In genomic region chr1:218171302-218171893, GRCh38 we compare ENCODE assay signal across 9 cellular contexts.
A peak's percentile ranks its signal among the peaks of the same experiment; 100 is the strongest.
DNase-seq lines count a peak whose midpoint lies in the region; ATAC-seq and TF ChIP-seq lines count a peak whose summit lies in the region.
"Had no signal": no experiment of that assay in that cellular context is flagged by ENCODE, and none has a peak within 500 bp of the region (broad histone marks: within the 10 kb centered on the region; RNA-seq: fewer than 3 reads in every experiment).

No MANE protein-coding gene starts in this region.

- no peaks in the 10 kb centered on the region for H3K9me3 ChIP-seq in CD8-positive, alpha-beta T cell (ENCODE audit: low read length)
- no peaks in the 10 kb centered on the region for H3K9me3 ChIP-seq in body of pancreas
- H3K9me3 ChIP-seq in lung (ENCODE audit: control insufficient read depth in 2 of 2, insufficient read depth in 1 of 2, low read length in 1 of 2) = no peaks in the 10 kb centered on the region

- no peak for DNase-seq in CD8-positive, alpha-beta T cell
- peak; percentile 49 for DNase-seq in NCI-H2107 treated with DMSO at 0.1 percent for 48 hours (lab: John Stamatoyannopoulos, UW; ENCODE audit: unreplicated experiment)
- DNase-seq in body of pancreas = no peak
- no peak for DNase-seq in lung (ENCODE audit: low spot score)
- no peak for DNase-seq in epidermal melanocyte (ENCODE audit: insufficient read length, low spot score)
- no peak for DNase-seq in activated CD4-positive, alpha-beta T cell treated with anti-CD3 and anti-CD28 coated beads, Interleukin-2, amount 50 U/mL, for 4 hours
- DNase-seq in GM19240 (ENCODE audit: insufficient read length, low spot score) = no peak

- no peak for TF ChIP-seq POLR2A in body of pancreas (IDR thresholded peaks at IDR 0.05)

- CTCF ChIA-PET in CD8-positive, alpha-beta T cell (lab: Charles Lee) = no interaction called here

- no peak overlapping the region for H3K27ac Mint-ChIP-seq in CD8-positive, alpha-beta T cell
- H3K27ac Mint-ChIP-seq: memory B cell had no signal

- 1 to 2% methylated on average over 4 of the region's 4 CpGs for WGBS in body of pancreas, 2 donors
- WGBS in lung, 2 donors = 3 to 4% methylated on average over 4 of the region's 4 CpGs

- no peak overlapping the region for H3K27ac ChIP-seq in CD8-positive, alpha-beta T cell (ENCODE audit: low read depth, low read length)
- H3K27ac ChIP-seq in body of pancreas (no peak overlapping the region), lung (ENCODE audit: low read depth in 1 of 2, low read length in 1 of 2) (no peak overlapping the region)

- intact Hi-C loops in CD8-positive, alpha-beta T cell (cut with DNase I, micrococcal nuclease) = no loop called here
- intact Hi-C loops in body of pancreas (cut with DNase I) = no loop called here

- no peaks in the 10 kb centered on the region for H3K36me3 ChIP-seq in CD8-positive, alpha-beta T cell (ENCODE audit: insufficient read depth, low read length)
- H3K36me3 ChIP-seq in body of pancreas (replicated peaks in 1 of 2; ENCODE audit: insufficient read depth in 1 of 2, low read depth in 2 of 2) (no peaks in the 10 kb centered on the region), lung (ENCODE audit: control insufficient read depth in 2 of 2, insufficient read depth in 2 of 2, low read length in 2 of 2) (no peaks in the 10 kb centered on the region)

- H3K4me1 ChIP-seq in CD8-positive, alpha-beta T cell (ENCODE audit: insufficient read depth, low read length) = no peaks in the 10 kb centered on the region
- H3K4me1 ChIP-seq in body of pancreas = no peaks in the 10 kb centered on the region
- no peaks in the 10 kb centered on the region for H3K4me1 ChIP-seq in lung (ENCODE audit: control insufficient read depth in 2 of 2, insufficient read depth in 2 of 2, low read length in 2 of 2)

- H3K9me3 Mint-ChIP-seq in CD8-positive, alpha-beta T cell = no peaks in the 10 kb centered on the region
- H3K9me3 Mint-ChIP-seq: memory B cell had no signal

- no peak for ATAC-seq in CD8-positive, alpha-beta T cell
- peak; percentile 77 for ATAC-seq in GM21515 (IDR thresholded peaks at IDR 0.05; ENCODE audit: unreplicated experiment)
- ATAC-seq in body of pancreas = no peak
- ATAC-seq in lung (ENCODE audit: insufficient read depth, low FRiP score) = no peak

- POLR2A ChIA-PET in CD8-positive, alpha-beta T cell (lab: Charles Lee) = no interaction called here

- TF ChIP-seq CTCF in CD8-positive, alpha-beta T cell (IDR thresholded peaks at IDR 0.05) = peak; percentile 38
- peak; percentile 41 to 87 (median 65) for TF ChIP-seq CTCF in body of pancreas (IDR thresholded peaks at IDR 0.05)
- peak; percentile 16 for TF ChIP-seq CTCF in lung (IDR thresholded peaks at IDR 0.05; ENCODE audit: control extremely low read depth, extremely low read depth)

- H3K4me3 Mint-ChIP-seq in CD8-positive, alpha-beta T cell = no peak overlapping the region
- H3K4me3 Mint-ChIP-seq: memory B cell had no signal

- no peak overlapping the region for H3K4me3 ChIP-seq in CD8-positive, alpha-beta T cell (ENCODE audit: low read depth, low read length)
- H3K4me3 ChIP-seq in body of pancreas (no peak overlapping the region), lung (no peak overlapping the region)

- peaks cover 2% of the 10 kb centered on the region for H3K27me3 ChIP-seq in CD8-positive, alpha-beta T cell (ENCODE audit: insufficient read depth, low read length)
- peaks cover 0 to 10% of the 10 kb centered on the region in 2 donors for H3K27me3 ChIP-seq in body of pancreas
- H3K27me3 ChIP-seq in lung (ENCODE audit: control insufficient read depth, insufficient read depth) = no peaks in the 10 kb centered on the region

- H3K4me1 Mint-ChIP-seq in CD8-positive, alpha-beta T cell (ENCODE audit: low read depth) = peaks cover 2% of the 10 kb centered on the region
- H3K4me1 Mint-ChIP-seq: memory B cell had no signal

- H3K27me3 Mint-ChIP-seq in CD8-positive, alpha-beta T cell (ENCODE audit: low read depth) = peaks cover 25% of the 10 kb centered on the region

- H3K36me3 Mint-ChIP-seq in CD8-positive, alpha-beta T cell = no peaks in the 10 kb centered on the region
- H3K36me3 Mint-ChIP-seq: memory B cell had no signal
